In the genomic region with DNA sequence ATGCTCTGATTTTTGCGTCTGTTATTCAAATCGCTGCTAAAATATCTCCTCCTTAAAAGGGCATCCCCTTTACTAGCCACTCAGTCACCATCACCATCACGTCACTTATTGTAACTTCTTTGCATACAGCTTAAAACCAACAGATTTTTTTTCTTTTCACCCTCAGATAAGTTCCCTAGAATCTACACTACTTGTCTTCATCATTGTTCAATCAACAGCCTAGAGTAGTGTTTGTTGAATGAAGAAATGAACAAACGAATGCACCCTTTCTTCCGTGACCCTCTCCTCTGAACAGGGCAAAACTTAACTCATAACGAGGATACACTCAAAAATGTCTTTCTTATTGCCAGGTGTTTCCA, we compare ENCODE assay signal across 8 cellular contexts. TPM values are rescaled to one million over a fixed set of nuclear protein-coding genes. Genes with fewer than 3 reads are reported as not detected.
DNase-seq lines count a peak whose midpoint lies in the region; ATAC-seq and TF ChIP-seq lines count a peak whose summit lies in the region.

No MANE protein-coding gene starts in this region.

- no peak for ATAC-seq in GM21576 (IDR thresholded peaks at IDR 0.05; ENCODE audit: unreplicated experiment)

- H4K20me1 ChIP-seq in SU-DHL-6 (ENCODE audit: low read depth, low read length) = no peaks in the 10 kb centered on the region

- intact Hi-C loops in thyroid gland (cut with DNase I) = no loop called here

- peak overlapping the region; percentile 84 for H3K4me2 ChIP-seq in SU-DHL-6 (ENCODE audit: low read depth, low read length, poor library complexity, severe bottlenecking)

- peaks cover 38% of the 10 kb centered on the region for H3K79me2 ChIP-seq in SU-DHL-6 (ENCODE audit: insufficient read depth, low read length)

- TF ChIP-seq CTCF in GM12865 (IDR thresholded peaks at IDR 0.05; ENCODE audit: insufficient read depth, low read depth, low read length, missing control alignments) (no peak), SU-DHL-6 (IDR thresholded peaks at IDR 0.05; ENCODE audit: insufficient read depth, low read length, poor library complexity, severe bottlenecking) (no peak), fibroblast of pulmonary artery (IDR thresholded peaks at IDR 0.05; ENCODE audit: low read length, missing control alignments) (no peak), GM13976 (IDR thresholded peaks at IDR 0.05; ENCODE audit: borderline replicate concordance, control extremely low read depth, extremely low read depth, insufficient read depth, missing control alignments) (no peak), thyroid gland (IDR thresholded peaks at IDR 0.05) (no peak)

- H3F3A ChIP-seq in SU-DHL-6 (ENCODE audit: insufficient read depth) = peaks cover 6% of the 10 kb centered on the region; the same call in 1 of the 2 replicates

- H3K36me3 ChIP-seq in SU-DHL-6 (ENCODE audit: low read length) (no peaks in the 10 kb centered on the region), thyroid gland (no peaks in the 10 kb centered on the region)

- no peaks in the 10 kb centered on the region for H3K9me3 ChIP-seq in SU-DHL-6 (ENCODE audit: insufficient read depth, low read length)
- no peaks in the 10 kb centered on the region for H3K9me3 ChIP-seq in thyroid gland

- H3K9ac ChIP-seq in SU-DHL-6 (ENCODE audit: low read length) = peak overlapping the region; percentile 65

- peak overlapping the region; percentile 63; the same call in 1 of the 2 replicates for H3K27ac ChIP-seq in SU-DHL-6 (ENCODE audit: low read depth, low read length)
- peak overlapping the region in 1 of 3 donors; percentile 85 for H3K27ac ChIP-seq in thyroid gland

- no peaks in the 10 kb centered on the region for H3K9me2 ChIP-seq in SU-DHL-6 (replicated peaks; ENCODE audit: insufficient read depth, low read length)

- TF ChIP-seq POLR2A in thyroid gland (IDR thresholded peaks at IDR 0.05) = no peak

- peak; percentile 54 for DNase-seq in GM12865 (ENCODE audit: low read depth)
- DNase-seq in fibroblast of pulmonary artery (ENCODE audit: low read depth) = no peak
- no peak for DNase-seq in skeletal muscle cell (ENCODE audit: low read depth)
- DNase-seq in GM13976 (ENCODE audit: low spot score) = no peak
- DNase-seq in thyroid gland = no peak
- no peak for DNase-seq in DMS79 treated with DMSO at 0.1 percent for 48 hours (lab: John Stamatoyannopoulos, UW)

- peak overlapping the region; percentile 82 for H3K4me3 ChIP-seq in GM12865 (ENCODE audit: low read depth, low read length)
- peak overlapping the region; percentile 72 for H3K4me3 ChIP-seq in SU-DHL-6 (ENCODE audit: insufficient read depth, low read length, poor library complexity, severe bottlenecking)
- H3K4me3 ChIP-seq in fibroblast of pulmonary artery (replicated peaks; ENCODE audit: low read depth, low read length) = peak overlapping the region; percentile 64
- peak overlapping the region; percentile 77 for H3K4me3 ChIP-seq in skeletal muscle cell (ENCODE audit: low read depth, low read length)
- peak overlapping the region in 1 of 3 donors; percentile 94 for H3K4me3 ChIP-seq in thyroid gland (replicated peaks in 1 of 3)

- H2AFZ ChIP-seq in SU-DHL-6 (ENCODE audit: low read depth, low read length, severe bottlenecking) = peak overlapping the region; percentile 87

- 89 to 91% methylated on average over 6 of the region's 6 CpGs for WGBS in thyroid gland, 2 donors

- H3K27me3 ChIP-seq in SU-DHL-6 (ENCODE audit: low read length) (no peaks in the 10 kb centered on the region), thyroid gland (no peaks in the 10 kb centered on the region)

- peaks cover 3 to 6% of the 10 kb centered on the region in 2 donors for H3K4me1 ChIP-seq in thyroid gland

- in situ Hi-C loops in GM13976 (cut with MboI; ENCODE audit: low sequenced_read_pairs, unreplicated experiment) = no loop called here

RNA-seq across cellular contexts. Expression of gene AKAP11, which starts 1.1 kb away (rescaled TPM):
- 10 to 100 TPM; 30.9 to 49.8 (median 34.7) TPM for total RNA-seq in thyroid gland
